In the genomic region with DNA sequence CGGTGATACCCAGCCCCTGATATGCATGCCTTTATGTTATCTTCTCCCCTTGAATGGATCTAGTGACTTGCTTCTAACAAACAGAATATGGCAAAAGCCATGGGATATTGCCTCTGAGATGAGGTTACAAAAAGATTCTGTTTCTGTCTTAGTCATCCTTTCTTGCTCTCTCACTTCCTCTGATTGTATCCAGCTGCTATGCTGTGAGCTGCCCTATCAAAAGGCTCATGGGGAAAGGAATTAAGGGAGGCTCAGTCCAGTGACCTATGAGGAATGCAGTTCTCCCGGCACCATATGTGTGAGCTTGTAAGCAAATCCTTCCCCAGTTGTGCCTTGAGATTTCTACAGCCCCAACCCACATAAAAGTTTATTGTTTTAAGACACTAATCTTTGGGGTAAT, we compare ENCODE assay signal across 12 cellular contexts.
DNase-seq lines count a peak whose midpoint lies in the region; ATAC-seq, FAIRE-seq and TF ChIP-seq lines count a peak whose summit lies in the region.
"Had no signal": no experiment of that assay in that cellular context is flagged by ENCODE, and none has a peak within 500 bp of the region (broad histone marks: within the 10 kb centered on the region; RNA-seq: fewer than 3 reads in every experiment).

No MANE protein-coding gene starts in this region.

- POLR2A ChIA-PET in HepG2 (lab: Yijun Ruan, JAX) = no interaction called here

- WGBS in HepG2 (ENCODE audit: low lambda C conversion rate) = 8% methylated on average over 2 of the region's 2 CpGs
- 68 to 87% methylated on average over 2 of the region's 2 CpGs for WGBS in pancreas, 2 donors

- in situ Hi-C loops in HepG2 (cut with HindIII; ENCODE audit: extremely low pct_ligation_motif_present, low pct_unique_long_range_greater_than_20kb) = no loop called here

- H3K4me3 ChIP-seq in SJCRH30 = peak overlapping the region; percentile 9; the same call in 1 of the 2 replicates
- H3K4me3 ChIP-seq in HepG2 (replicated peaks in 1 of 3; ENCODE audit: insufficient read depth in 1 of 3, low read depth in 2 of 3, low read length in 3 of 3) = no peak overlapping the region
- H3K4me3 ChIP-seq in pancreas = no peak overlapping the region
- H3K4me3 ChIP-seq: stomach had no signal

- no peaks in the 10 kb centered on the region for H4K20me1 ChIP-seq in HepG2 (ENCODE audit: insufficient read depth, low read length)

- peak; percentile 48 for ATAC-seq in GM18498 (IDR thresholded peaks at IDR 0.05; ENCODE audit: unreplicated experiment)
- peak; percentile 71 for ATAC-seq in HG02759 (IDR thresholded peaks at IDR 0.05; ENCODE audit: unreplicated experiment)
- no peak for ATAC-seq in GM21737 (IDR thresholded peaks at IDR 0.05; ENCODE audit: unreplicated experiment)
- no peak for ATAC-seq in HepG2
- no peak for ATAC-seq in pancreas
- ATAC-seq: activated T-cell treated with anti-CD3 and anti-CD28 coated beads, Interleukin-2, amount 50 U/mL, for 4 hours; left colon had no signal

- no peaks in the 10 kb centered on the region for H3K9me3 ChIP-seq in SJCRH30 (replicated peaks)
- H3K9me3 ChIP-seq in HepG2 (ENCODE audit: low read length) = no peaks in the 10 kb centered on the region
- no peaks in the 10 kb centered on the region for H3K9me3 ChIP-seq in pancreas
- H3K9me3 ChIP-seq: stomach had no signal

- CTCF ChIA-PET in HepG2 (lab: Yijun Ruan, JAX; ENCODE audit: low intra/inter-chr PET ratio, low total read pairs) = no interaction called here

- intact Hi-C loops in HepG2 (cut with micrococcal nuclease; ENCODE audit: unreplicated experiment) (no loop called here), pancreas (cut with DNase I) (no loop called here)

- TF ChIP-seq RAD21 in HepG2 (CRISPR knock-in tag; IDR thresholded peaks at IDR 0.05) = no peak

- no peak overlapping the region for H3K4me2 ChIP-seq in HepG2 (ENCODE audit: low read depth, low read length)

- TF ChIP-seq POLR2A in HepG2 (IDR thresholded peaks at IDR 0.05; ENCODE audit: insufficient read depth in 1 of 2, low read depth in 2 of 2, low read length in 2 of 2) = no peak

- H3K9ac ChIP-seq in HepG2 (ENCODE audit: insufficient read depth, low read depth, low read length) = no peak overlapping the region

- H3K4me1 ChIP-seq in SJCRH30 (peaks cover 12% of the 10 kb centered on the region), HepG2 (ENCODE audit: insufficient read depth, low read length) (no peaks in the 10 kb centered on the region), pancreas (peaks cover 0 to 4% (median 0%) of the 10 kb centered on the region in 3 donors)
- H3K4me1 ChIP-seq: stomach had no signal

- H3K36me3 ChIP-seq in SJCRH30 (no peaks in the 10 kb centered on the region), HepG2 (replicated peaks in 1 of 2; ENCODE audit: control insufficient read depth in 1 of 2, insufficient read depth in 2 of 2, low read length in 2 of 2) (no peaks in the 10 kb centered on the region), pancreas (no peaks in the 10 kb centered on the region)
- H3K36me3 ChIP-seq: stomach had no signal

- no peaks in the 10 kb centered on the region for H3K79me2 ChIP-seq in HepG2 (ENCODE audit: insufficient read depth, low read length)

- H3K27me3 ChIP-seq in SJCRH30 (no peaks in the 10 kb centered on the region), HepG2 (ENCODE audit: control insufficient read depth in 1 of 2, insufficient read depth in 2 of 2, low read length in 2 of 2) (no peaks in the 10 kb centered on the region), pancreas (no peaks in the 10 kb centered on the region)
- H3K27me3 ChIP-seq: stomach had no signal

- no peak for FAIRE-seq in HepG2 (lab: Jason Lieb, UNC)
- FAIRE-seq in pancreas (lab: Jason Lieb, UNC) = no peak

- H3K27ac ChIP-seq in SJCRH30 (no peak overlapping the region), HepG2 (ENCODE audit: extremely low read length, insufficient read depth, low read length) (no peak overlapping the region), pancreas (no peak overlapping the region)
- H3K27ac ChIP-seq: stomach had no signal

- DNase-seq in SJCRH30 (peak; percentile 53 to 72), iris pigment epithelial cell (ENCODE audit: low read depth) (peak; percentile 49), HepG2 (ENCODE audit: low spot score) (no peak), pancreas (no peak), amniotic stem cell (lab: John Stamatoyannopoulos, UW) (no peak)
- DNase-seq: activated T-cell treated with anti-CD3 and anti-CD28 coated beads, Interleukin-2, amount 50 U/mL, for 4 hours; left colon; NCI-H2107; stomach had no signal

- TF ChIP-seq CTCF in HepG2 (CRISPR knock-in tag; IDR thresholded peaks at IDR 0.05) (no peak), pancreas (IDR thresholded peaks at IDR 0.05) (no peak)

- no TSS peak for BruUV-seq in HepG2 (replicated peaks; lab: Mats Ljungman, UMichigan)

- TF ChIP-seq EP300 in HepG2 (IDR thresholded peaks at IDR 0.05; ENCODE audit: low read depth in 2 of 2, low read length in 2 of 2) (no peak), HepG2 (CRISPR knock-in tag; IDR thresholded peaks at IDR 0.05; ENCODE audit: borderline replicate concordance) (no peak)

- H2AFZ ChIP-seq in HepG2 (ENCODE audit: low read length) = no peak overlapping the region

TF ChIP-seq in HepG2, 621 proteins besides CTCF, POLR2A, EP300 and RAD21:
- TF ChIP-seq ZNF367 (CRISPR knock-in tag; IDR thresholded peaks at IDR 0.05; ENCODE audit: borderline replicate concordance) = no peak
- no peak for TF ChIP-seq TAF15 (IDR thresholded peaks at IDR 0.05; ENCODE audit: low read depth, low read length, poor library complexity, severe bottlenecking)
- TF ChIP-seq, protein P1, sequence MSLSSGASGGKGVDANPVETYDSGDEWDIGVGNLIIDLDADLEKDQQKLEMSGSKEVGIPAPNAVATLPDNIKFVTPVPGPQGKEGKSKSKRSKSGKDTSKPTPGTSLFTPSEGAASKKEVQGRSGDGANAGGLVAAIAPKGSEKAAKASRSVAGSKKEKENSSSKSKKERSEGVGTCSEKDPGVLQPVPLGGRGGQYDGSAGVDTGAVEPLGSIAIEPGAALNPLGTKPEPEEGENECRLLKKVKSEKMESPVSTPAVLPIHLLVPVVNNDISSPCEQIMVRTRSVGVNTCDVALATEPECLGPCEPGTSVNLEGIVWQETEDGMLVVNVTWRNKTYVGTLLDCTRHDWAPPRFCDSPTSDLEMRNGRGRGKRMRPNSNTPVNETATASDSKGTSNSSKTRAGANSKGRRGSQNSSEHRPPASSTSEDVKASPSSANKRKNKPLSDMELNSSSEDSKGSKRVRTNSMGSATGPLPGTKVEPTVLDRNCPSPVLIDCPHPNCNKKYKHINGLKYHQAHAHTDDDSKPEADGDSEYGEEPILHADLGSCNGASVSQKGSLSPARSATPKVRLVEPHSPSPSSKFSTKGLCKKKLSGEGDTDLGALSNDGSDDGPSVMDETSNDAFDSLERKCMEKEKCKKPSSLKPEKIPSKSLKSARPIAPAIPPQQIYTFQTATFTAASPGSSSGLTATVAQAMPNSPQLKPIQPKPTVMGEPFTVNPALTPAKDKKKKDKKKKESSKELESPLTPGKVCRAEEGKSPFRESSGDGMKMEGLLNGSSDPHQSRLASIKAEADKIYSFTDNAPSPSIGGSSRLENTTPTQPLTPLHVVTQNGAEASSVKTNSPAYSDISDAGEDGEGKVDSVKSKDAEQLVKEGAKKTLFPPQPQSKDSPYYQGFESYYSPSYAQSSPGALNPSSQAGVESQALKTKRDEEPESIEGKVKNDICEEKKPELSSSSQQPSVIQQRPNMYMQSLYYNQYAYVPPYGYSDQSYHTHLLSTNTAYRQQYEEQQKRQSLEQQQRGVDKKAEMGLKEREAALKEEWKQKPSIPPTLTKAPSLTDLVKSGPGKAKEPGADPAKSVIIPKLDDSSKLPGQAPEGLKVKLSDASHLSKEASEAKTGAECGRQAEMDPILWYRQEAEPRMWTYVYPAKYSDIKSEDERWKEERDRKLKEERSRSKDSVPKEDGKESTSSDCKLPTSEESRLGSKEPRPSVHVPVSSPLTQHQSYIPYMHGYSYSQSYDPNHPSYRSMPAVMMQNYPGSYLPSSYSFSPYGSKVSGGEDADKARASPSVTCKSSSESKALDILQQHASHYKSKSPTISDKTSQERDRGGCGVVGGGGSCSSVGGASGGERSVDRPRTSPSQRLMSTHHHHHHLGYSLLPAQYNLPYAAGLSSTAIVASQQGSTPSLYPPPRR (CRISPR knock-in tag; IDR thresholded peaks at IDR 0.05; ENCODE audit: borderline replicate concordance) = no peak
- TF ChIP-seq HDAC6 (IDR thresholded peaks at IDR 0.05; ENCODE audit: low read depth, low read length) = no peak
- no peak for TF ChIP-seq ELF3 (CRISPR knock-in tag; IDR thresholded peaks at IDR 0.05)
- TF ChIP-seq GTF2F1 (IDR thresholded peaks at IDR 0.05; ENCODE audit: low read length) = no peak
- TF ChIP-seq, protein P2, sequence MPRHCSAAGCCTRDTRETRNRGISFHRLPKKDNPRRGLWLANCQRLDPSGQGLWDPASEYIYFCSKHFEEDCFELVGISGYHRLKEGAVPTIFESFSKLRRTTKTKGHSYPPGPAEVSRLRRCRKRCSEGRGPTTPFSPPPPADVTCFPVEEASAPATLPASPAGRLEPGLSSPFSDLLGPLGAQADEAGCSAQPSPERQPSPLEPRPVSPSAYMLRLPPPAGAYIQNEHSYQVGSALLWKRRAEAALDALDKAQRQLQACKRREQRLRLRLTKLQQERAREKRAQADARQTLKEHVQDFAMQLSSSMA (CRISPR knock-in tag; IDR thresholded peaks at IDR 0.05) = no peak
- TF ChIP-seq FOXO1 (CRISPR knock-in tag; IDR thresholded peaks at IDR 0.05) = no peak
- TF ChIP-seq CC2D1A (CRISPR knock-in tag; IDR thresholded peaks at IDR 0.05) = no peak
- no peak for TF ChIP-seq MAFK (conservative IDR thresholded peaks at IDR 0.05 in 1 of 2, IDR thresholded peaks at IDR 0.05 in 1 of 2; ENCODE audit: low read length in 2 of 2)
- no peak for TF ChIP-seq FOSL2 (CRISPR knock-in tag; IDR thresholded peaks at IDR 0.05)
- TF ChIP-seq SIN3B (IDR thresholded peaks at IDR 0.05; ENCODE audit: low read length) = no peak
- no peak for TF ChIP-seq RAD51 (IDR thresholded peaks at IDR 0.05; ENCODE audit: borderline replicate concordance)
TF ChIP-seq in HepG2: peak in this region for 0.

Comparison
In these comparisons a context has a peak if more than half of its experiments do, and no peak if none do; other contexts are left out.
1. ATAC-seq: peak in GM18498 (single experiment) and HG02759 (single experiment); none in GM21737 (single experiment), HepG2 (single experiment) and pancreas (0 of 4).
2. DNase-seq: peak in SJCRH30 (2 of 2) and iris pigment epithelial cell (single experiment); none in HepG2 (single experiment), pancreas (0 of 6) and amniotic stem cell (single experiment).